ENCODE assay signal across 12 cellular contexts in the genomic region with DNA sequence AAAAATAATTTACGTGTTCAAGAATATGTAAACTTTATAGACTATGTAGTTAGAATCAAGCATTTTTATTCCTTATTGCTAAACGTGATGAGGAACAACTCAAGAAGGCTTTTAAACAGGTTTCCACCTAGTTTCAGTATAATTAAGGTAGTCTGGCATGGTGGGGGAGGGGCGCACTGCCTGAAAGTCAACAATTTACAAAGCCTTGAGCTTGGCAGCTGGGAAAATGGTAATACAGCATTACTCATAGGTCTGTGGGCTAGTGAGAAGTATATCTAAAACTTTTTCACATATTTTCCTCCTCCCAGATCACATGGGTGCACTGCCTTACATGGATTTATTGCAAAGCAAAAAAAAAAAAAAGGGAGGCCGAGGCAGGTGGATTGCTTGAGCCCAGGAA.
DNase-seq lines count a peak whose midpoint lies in the region; ATAC-seq, FAIRE-seq and TF ChIP-seq lines count a peak whose summit lies in the region.
"Had no signal": no experiment of that assay in that cellular context is flagged by ENCODE, and none has a peak within 500 bp of the region (broad histone marks: within the 10 kb centered on the region; RNA-seq: fewer than 3 reads in every experiment).

No MANE protein-coding gene starts in this region.

- no peak overlapping the region for H2AK5ac ChIP-seq in IMR-90 (ENCODE audit: low read depth, low read length)

- ATAC-seq in IMR-90 (ENCODE audit: low read depth) (peak; percentile 93), left lung (peak; percentile 65), left cardiac atrium (no peak)

- no peaks in the 10 kb centered on the region for H3K9me3 Mint-ChIP-seq in Caco-2 (ENCODE audit: unreplicated experiment)

- H3K4me1 Mint-ChIP-seq in Caco-2 (ENCODE audit: low read depth, unreplicated experiment) = peaks cover 29% of the 10 kb centered on the region

- no peak overlapping the region for H2AK9ac ChIP-seq in IMR-90 (replicated peaks; ENCODE audit: low read depth, low read length, poor library complexity)

- H3K4me2 ChIP-seq in IMR-90 (ENCODE audit: low read depth, low read length) = no peak overlapping the region

- dilution Hi-C loops in IMR-90 (cut with HindIII; ENCODE audit: low sequenced_read_pairs, unreplicated experiment) = no loop called here

- H3K27me3 Mint-ChIP-seq in Caco-2 (ENCODE audit: insufficient read depth, unreplicated experiment) = no peaks in the 10 kb centered on the region

- CTCF ChIA-PET in Caco-2 (lab: Charles Lee) (no interaction called here), IMR-90 (lab: Yijun Ruan, JAX) (no interaction called here)

- H4K91ac ChIP-seq in IMR-90 (ENCODE audit: insufficient read depth, low read depth, low read length) = no peak overlapping the region

- POLR2A ChIA-PET in Caco-2 (lab: Charles Lee) (no interaction called here), IMR-90 (lab: Charles Lee; ENCODE audit: unreplicated experiment) (no interaction called here)

- BruUV-seq in Caco-2 (replicated peaks; lab: Mats Ljungman, UMichigan) (no TSS peak), IMR-90 (replicated peaks; lab: Mats Ljungman, UMichigan) (no TSS peak)

- peak overlapping the region; percentile 53 for H2BK5ac ChIP-seq in IMR-90 (ENCODE audit: low read depth, low read length, poor library complexity, severe bottlenecking)

- peak; percentile 24 to 34 for DNase-seq in Caco-2
- DNase-seq in IMR-90 = peak; percentile 91
- peak; percentile 73 for DNase-seq in bronchial epithelial cell (ENCODE audit: low read depth)
- DNase-seq in left lung = no peak
- DNase-seq in amniotic stem cell (lab: John Stamatoyannopoulos, UW) = no peak
- DNase-seq in HT-29 (ENCODE audit: low spot score) = no peak
- no peak for DNase-seq in left cardiac atrium
- DNase-seq in activated CD4-positive, alpha-beta T cell treated with anti-CD3 and anti-CD28 coated beads, Interleukin-2, amount 50 U/mL, for 48 hours = no peak
- DNase-seq: DMS79, dorsolateral prefrontal cortex, NCI-H526 treated with DMSO at 0.1 percent for 48 hours had no signal

- no peak for TF ChIP-seq RAD21 in IMR-90 (IDR thresholded peaks at IDR 0.05; ENCODE audit: low read length)

- H2BK20ac ChIP-seq in IMR-90 (ENCODE audit: low read depth, low read length) = no peak overlapping the region

- H3K27me3 ChIP-seq in Caco-2 (replicated peaks; ENCODE audit: control insufficient read depth, insufficient read depth, low read length) (no peaks in the 10 kb centered on the region), IMR-90 (ENCODE audit: control insufficient read depth, insufficient read depth, low read length) (no peaks in the 10 kb centered on the region), bronchial epithelial cell (ENCODE audit: control insufficient read depth, insufficient read depth, low read length) (no peaks in the 10 kb centered on the region), left lung (no peaks in the 10 kb centered on the region)
- H3K27me3 ChIP-seq: dorsolateral prefrontal cortex had no signal

- H3K9me1 ChIP-seq in IMR-90 (ENCODE audit: insufficient read depth, low read length) = peaks cover 4% of the 10 kb centered on the region; the same call in 1 of the 2 replicates

- H3K4me3 ChIP-seq in Caco-2 (ENCODE audit: low read depth, low read length) (no peak overlapping the region), IMR-90 (ENCODE audit: insufficient read depth, low read depth, low read length) (no peak overlapping the region), bronchial epithelial cell (ENCODE audit: low read depth, low read length) (no peak overlapping the region), left lung (no peak overlapping the region)
- H3K4me3 ChIP-seq: dorsolateral prefrontal cortex had no signal

- H3K23ac ChIP-seq in IMR-90 (ENCODE audit: low read depth, low read length) = no peak overlapping the region

- H3K9me3 ChIP-seq in Caco-2 (no peaks in the 10 kb centered on the region), IMR-90 (ENCODE audit: control insufficient read depth, insufficient read depth, low read length) (no peaks in the 10 kb centered on the region), left lung (no peaks in the 10 kb centered on the region)

- H2AFZ ChIP-seq in IMR-90 (replicated peaks; ENCODE audit: low read length, poor library complexity) = no peak overlapping the region

- intact Hi-C loops in Caco-2 (cut with micrococcal nuclease; ENCODE audit: unreplicated experiment) (no loop called here), IMR-90 (cut with micrococcal nuclease) (no loop called here), left lung (cut with DNase I) (no loop called here), left cardiac atrium (cut with DNase I) (no loop called here)

- H3K9ac ChIP-seq in IMR-90 (ENCODE audit: low read depth, low read length) = no peak overlapping the region

- no peak overlapping the region for H2BK15ac ChIP-seq in IMR-90 (ENCODE audit: low read depth, low read length)

- no peaks in the 10 kb centered on the region for H3K36me3 Mint-ChIP-seq in Caco-2 (ENCODE audit: insufficient read depth, unreplicated experiment)

- no peak overlapping the region for H4K8ac ChIP-seq in IMR-90 (ENCODE audit: low read depth in 2 of 2, low read length in 2 of 2)

- H2BK120ac ChIP-seq in IMR-90 (ENCODE audit: low read depth, low read length) = no peak overlapping the region

- no peak overlapping the region for H3K27ac Mint-ChIP-seq in Caco-2 (ENCODE audit: unreplicated experiment)

- no peak overlapping the region for H3K56ac ChIP-seq in IMR-90 (ENCODE audit: extremely low read depth, insufficient read depth, low read length)

- H3K14ac ChIP-seq in IMR-90 (replicated peaks; ENCODE audit: low read depth, low read length) = no peak overlapping the region

- H3K27ac ChIP-seq in IMR-90 (ENCODE audit: insufficient read depth, low read length) (no peak overlapping the region), left lung (no peak overlapping the region)
- H3K27ac ChIP-seq: dorsolateral prefrontal cortex had no signal

- in situ Hi-C loops in IMR-90 (cut with MboI; ENCODE audit: low sequenced_read_pairs) = no loop called here

- H3K4me1 ChIP-seq in Caco-2 (peaks cover 59% of the 10 kb centered on the region), IMR-90 (ENCODE audit: control insufficient read depth, insufficient read depth, low read length) (peaks cover 5% of the 10 kb centered on the region), left lung (no peaks in the 10 kb centered on the region)

- H4K20me1 ChIP-seq in IMR-90 (ENCODE audit: insufficient read depth, low read length) = peaks cover 11% of the 10 kb centered on the region; the same call in 1 of the 2 replicates

- H3K18ac ChIP-seq in IMR-90 (ENCODE audit: low read depth, low read length) = no peak overlapping the region

- no peak for TF ChIP-seq POLR2A in IMR-90 (IDR thresholded peaks at IDR 0.05; ENCODE audit: low read depth, low read length)

- no peak overlapping the region for H3K4me3 Mint-ChIP-seq in Caco-2 (ENCODE audit: unreplicated experiment)

- TF ChIP-seq CTCF in Caco-2 (IDR thresholded peaks at IDR 0.05; ENCODE audit: insufficient read depth in 1 of 2, low read depth in 1 of 2, low read length in 1 of 2, severe bottlenecking in 1 of 2, unreplicated experiment in 1 of 2) (no peak), IMR-90 (conservative IDR thresholded peaks at IDR 0.05; ENCODE audit: low read depth, low read length) (no peak), bronchial epithelial cell (IDR thresholded peaks at IDR 0.05; ENCODE audit: insufficient read depth, low read length, severe bottlenecking) (no peak), left lung (IDR thresholded peaks at IDR 0.05) (no peak)

- no peak overlapping the region for H4K5ac ChIP-seq in IMR-90 (ENCODE audit: low read depth, low read length)

- peaks cover 14 to 35% of the 10 kb centered on the region in 2 experiments; a peak in 3 of 4 replicates for H3K79me1 ChIP-seq in IMR-90 (ENCODE audit: low read depth in 1 of 2, low read length in 2 of 2)

- no CpG with 5 or more reads among the region's 4 CpGs for WGBS in IMR-90 (ENCODE audit: extremely low coverage in 2 of 2, insufficient read length in 1 of 2), 2 experiments

- FAIRE-seq in bronchial epithelial cell (lab: Jason Lieb, UNC) = no peak
- FAIRE-seq: TTC549 had no signal

- no peak overlapping the region for H3K4ac ChIP-seq in IMR-90 (ENCODE audit: low read depth, low read length)

- H3K36me3 ChIP-seq in Caco-2 (ENCODE audit: control insufficient read depth, insufficient read depth, low read length) (no peaks in the 10 kb centered on the region), IMR-90 (ENCODE audit: control insufficient read depth, insufficient read depth, low read length) (no peaks in the 10 kb centered on the region), bronchial epithelial cell (ENCODE audit: control insufficient read depth, insufficient read depth, low read length) (no peaks in the 10 kb centered on the region), left lung (no peaks in the 10 kb centered on the region)

TF ChIP-seq in IMR-90, 13 proteins besides CTCF, POLR2A, EP300 and RAD21:
- TF ChIP-seq, protein P1, sequence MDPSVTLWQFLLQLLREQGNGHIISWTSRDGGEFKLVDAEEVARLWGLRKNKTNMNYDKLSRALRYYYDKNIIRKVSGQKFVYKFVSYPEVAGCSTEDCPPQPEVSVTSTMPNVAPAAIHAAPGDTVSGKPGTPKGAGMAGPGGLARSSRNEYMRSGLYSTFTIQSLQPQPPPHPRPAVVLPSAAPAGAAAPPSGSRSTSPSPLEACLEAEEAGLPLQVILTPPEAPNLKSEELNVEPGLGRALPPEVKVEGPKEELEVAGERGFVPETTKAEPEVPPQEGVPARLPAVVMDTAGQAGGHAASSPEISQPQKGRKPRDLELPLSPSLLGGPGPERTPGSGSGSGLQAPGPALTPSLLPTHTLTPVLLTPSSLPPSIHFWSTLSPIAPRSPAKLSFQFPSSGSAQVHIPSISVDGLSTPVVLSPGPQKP (IDR thresholded peaks at IDR 0.05; ENCODE audit: borderline replicate concordance, low read depth, low read length) = no peak
- TF ChIP-seq, protein P2, sequence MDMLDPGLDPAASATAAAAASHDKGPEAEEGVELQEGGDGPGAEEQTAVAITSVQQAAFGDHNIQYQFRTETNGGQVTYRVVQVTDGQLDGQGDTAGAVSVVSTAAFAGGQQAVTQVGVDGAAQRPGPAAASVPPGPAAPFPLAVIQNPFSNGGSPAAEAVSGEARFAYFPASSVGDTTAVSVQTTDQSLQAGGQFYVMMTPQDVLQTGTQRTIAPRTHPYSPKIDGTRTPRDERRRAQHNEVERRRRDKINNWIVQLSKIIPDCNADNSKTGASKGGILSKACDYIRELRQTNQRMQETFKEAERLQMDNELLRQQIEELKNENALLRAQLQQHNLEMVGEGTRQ (IDR thresholded peaks at IDR 0.05; ENCODE audit: low read depth, low read length) = peak; percentile 67
- no peak for TF ChIP-seq CHD1 (IDR thresholded peaks at IDR 0.05; ENCODE audit: low read depth, low read length)
- TF ChIP-seq RFX5 (IDR thresholded peaks at IDR 0.05; ENCODE audit: low read depth, low read length) = no peak
- peak; percentile 72 for TF ChIP-seq RCOR1 (IDR thresholded peaks at IDR 0.05; ENCODE audit: insufficient replicate concordance, low read length)

Comparison
In these comparisons a context has a peak if more than half of its experiments do, and no peak if none do; other contexts are left out.
1. DNase-seq: peak in Caco-2 (2 of 2), IMR-90 (single experiment) and bronchial epithelial cell (single experiment); none in left lung (0 of 2), amniotic stem cell (single experiment), HT-29 (single experiment), left cardiac atrium (single experiment) and activated CD4-positive, alpha-beta T cell treated with anti-CD3 and anti-CD28 coated beads, Interleukin-2, amount 50 U/mL, for 48 hours (0 of 2).
2. ATAC-seq: peak in IMR-90 (single experiment) and left lung (single experiment); none in left cardiac atrium (0 of 2).